Comparison of ENCODE assay signal across 8 cellular contexts in the genomic region with DNA sequence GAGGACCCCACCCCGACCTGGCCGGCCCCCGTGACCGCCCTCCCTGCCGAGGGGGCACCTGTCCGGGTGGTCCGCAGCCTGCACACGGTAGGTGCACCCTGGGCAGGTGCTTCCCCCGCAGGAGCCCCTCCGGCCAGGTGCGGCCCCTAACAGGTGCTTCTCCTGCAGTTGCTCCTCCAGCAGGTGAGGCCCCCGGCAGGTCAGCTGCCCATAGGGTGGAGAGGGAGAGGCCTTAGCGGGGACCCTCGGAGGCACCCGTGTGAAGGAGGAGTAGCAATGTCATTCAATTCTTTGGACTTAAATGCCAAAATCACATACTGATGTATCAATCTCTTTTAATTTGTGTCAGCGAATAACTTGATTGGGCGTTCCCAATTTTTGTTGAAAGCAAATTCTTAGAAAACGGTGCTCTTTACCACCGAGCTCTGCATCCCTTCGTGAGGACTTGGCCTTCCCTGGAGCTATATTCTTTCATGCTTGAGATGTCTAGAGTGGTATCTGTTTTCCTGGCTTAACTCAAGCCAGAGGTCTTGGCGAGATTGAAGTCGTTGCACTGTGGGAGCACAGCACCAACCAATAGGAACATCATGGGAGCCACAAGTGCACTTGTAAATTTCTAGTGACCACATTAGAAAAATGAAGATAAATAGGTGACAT. TPM values are rescaled to one million over a fixed set of nuclear protein-coding genes. Genes with fewer than 3 reads are reported as not detected.
DNase-seq lines count a peak whose midpoint lies in the region; ATAC-seq and TF ChIP-seq lines count a peak whose summit lies in the region.

No MANE protein-coding gene starts in this region.

- H3K4me3 Mint-ChIP-seq in activated naive CD8-positive, alpha-beta T cell treated with anti-CD3 and anti-CD28 coated beads, Interleukin-2, amount 10 ng/mL, durations not matched to agents 7 days and 5 days = peak overlapping the region; percentile 95

- peaks cover 37% of the 10 kb centered on the region for H3K4me1 Mint-ChIP-seq in activated naive CD8-positive, alpha-beta T cell treated with anti-CD3 and anti-CD28 coated beads, Interleukin-2, amount 10 ng/mL, durations not matched to agents 7 days and 5 days

- H3K9me3 Mint-ChIP-seq in activated naive CD8-positive, alpha-beta T cell treated with anti-CD3 and anti-CD28 coated beads, Interleukin-2, amount 10 ng/mL, durations not matched to agents 7 days and 5 days = peaks cover 6% of the 10 kb centered on the region

- peaks cover 33% of the 10 kb centered on the region for H3K36me3 Mint-ChIP-seq in activated naive CD8-positive, alpha-beta T cell treated with anti-CD3 and anti-CD28 coated beads, Interleukin-2, amount 10 ng/mL, durations not matched to agents 7 days and 5 days

- no peak for DNase-seq in GM12865 (ENCODE audit: low read depth)
- DNase-seq in activated naive CD8-positive, alpha-beta T cell treated with anti-CD3 and anti-CD28 coated beads, Interleukin-2, amount 10 ng/mL, durations not matched to agents 7 days and 5 days = no peak
- DNase-seq in kidney epithelial cell (ENCODE audit: low read depth) = no peak
- DNase-seq in GM10266 (ENCODE audit: extremely low spot score) = no peak
- DNase-seq in stimulated activated CD4-positive, alpha-beta T cell treated with anti-CD3 and anti-CD28 coated beads, Interleukin-4, amount 100 ng/mL, for 4 hours = no peak

- H3K27me3 Mint-ChIP-seq in activated naive CD8-positive, alpha-beta T cell treated with anti-CD3 and anti-CD28 coated beads, Interleukin-2, amount 10 ng/mL, durations not matched to agents 7 days and 5 days = no peaks in the 10 kb centered on the region

- no peaks in the 10 kb centered on the region for H3K27me3 ChIP-seq in HUES64 (ENCODE audit: insufficient read depth, low read length)
- H3K27me3 ChIP-seq in kidney epithelial cell (ENCODE audit: control insufficient read depth, insufficient read depth, low read length) = no peaks in the 10 kb centered on the region
- no peaks in the 10 kb centered on the region for H3K27me3 ChIP-seq in stomach smooth muscle (ENCODE audit: control insufficient read depth in 1 of 2, insufficient read depth in 2 of 2, low read length in 2 of 2)

- H3K4me1 ChIP-seq in HUES64 (ENCODE audit: insufficient read depth, low read length) (peaks cover 31% of the 10 kb centered on the region), stomach smooth muscle (ENCODE audit: control insufficient read depth, insufficient read depth, low read length) (peaks cover 18% of the 10 kb centered on the region)

- H3K9ac ChIP-seq in HUES64 (ENCODE audit: low read depth, low read length) (peak overlapping the region; percentile 70), stomach smooth muscle (ENCODE audit: low read length in 2 of 2) (peak overlapping the region; percentile 78 to 79)

- WGBS in HUES64 = 16% methylated on average over 22 of the region's 22 CpGs

- H3K9me3 ChIP-seq in HUES64 (ENCODE audit: insufficient read depth, low read depth, low read length) (peaks cover 10% of the 10 kb centered on the region), stomach smooth muscle (ENCODE audit: control insufficient read depth in 2 of 2, low read length in 2 of 2) (no peaks in the 10 kb centered on the region)

- peak overlapping the region; percentile 91 for H3K27ac Mint-ChIP-seq in activated naive CD8-positive, alpha-beta T cell treated with anti-CD3 and anti-CD28 coated beads, Interleukin-2, amount 10 ng/mL, durations not matched to agents 7 days and 5 days

- peak overlapping the region; percentile 81 for H3K4me3 ChIP-seq in GM12865 (ENCODE audit: low read depth, low read length)
- peak overlapping the region; percentile 99 for H3K4me3 ChIP-seq in HUES64 (ENCODE audit: low read length)
- H3K4me3 ChIP-seq in kidney epithelial cell (ENCODE audit: low read depth, low read length) = peak overlapping the region; percentile 99
- peak overlapping the region; percentile 77 to 83 for H3K4me3 ChIP-seq in stomach smooth muscle (ENCODE audit: low read length in 2 of 2)

- H3K27ac ChIP-seq in HUES64 (ENCODE audit: low read depth, low read length) (peak overlapping the region; percentile 54; the same call in 1 of the 2 replicates), stomach smooth muscle (ENCODE audit: low read length) (peak overlapping the region; percentile 80)

- no peak for ATAC-seq in activated naive CD8-positive, alpha-beta T cell treated with anti-CD3 and anti-CD28 coated beads, Interleukin-2, amount 10 ng/mL, durations not matched to agents 7 days and 5 days (ENCODE audit: low read depth)
- no peak for ATAC-seq in HG03025 (IDR thresholded peaks at IDR 0.05; ENCODE audit: low FRiP score, unreplicated experiment)

- peaks cover 17% of the 10 kb centered on the region for H3K36me3 ChIP-seq in HUES64 (ENCODE audit: insufficient read depth, low read length)
- no peaks in the 10 kb centered on the region for H3K36me3 ChIP-seq in kidney epithelial cell (ENCODE audit: control insufficient read depth, insufficient read depth, low read length)
- no peaks in the 10 kb centered on the region for H3K36me3 ChIP-seq in stomach smooth muscle (ENCODE audit: control insufficient read depth in 2 of 2, insufficient read depth in 2 of 2, low read length in 2 of 2)

- POLR2A ChIA-PET in activated naive CD8-positive, alpha-beta T cell treated with anti-CD3 and anti-CD28 coated beads, Interleukin-2, amount 10 ng/mL, durations not matched to agents 7 days and 5 days (lab: Charles Lee) = interaction anchor here (0.7 to 2.0 kb wide), 20 partner anchors 9 to 271 kb away, joined by 3 to 12 read pairs (median 5); a partner anchor contains a TSS

- no peak for TF ChIP-seq CTCF in GM12865 (IDR thresholded peaks at IDR 0.05; ENCODE audit: insufficient read depth, low read depth, low read length, missing control alignments)
- no peak for TF ChIP-seq CTCF in kidney epithelial cell (IDR thresholded peaks at IDR 0.05; ENCODE audit: insufficient read depth, low read length, poor library complexity, severe bottlenecking)
- no peak for TF ChIP-seq CTCF in GM10266 (IDR thresholded peaks at IDR 0.05; ENCODE audit: control insufficient read depth, insufficient read depth, low read depth, missing control alignments)

RNA-seq across cellular contexts. Expression of a gene that starts 0.8 kb away (rescaled TPM):
- polyA plus RNA-seq in HUES64 (2013, experiment 1 of 2) = 52.5 TPM
- polyA plus RNA-seq in HUES64 (2013, experiment 2 of 2) = 54.1 TPM
- total RNA-seq in activated naive CD8-positive, alpha-beta T cell treated with anti-CD3 and anti-CD28 coated beads, Interleukin-2, amount 10 ng/mL, durations not matched to agents 7 days and 5 days = 100 to 1,000 TPM; 123 to 126 TPM
- 8.5 and 9.2 TPM in 2 replicates for total RNA-seq in kidney epithelial cell

Comparison
In these comparisons a context has a peak if more than half of its experiments do, and no peak if none do; other contexts are left out.
1. RNA of a gene that starts 0.8 kb away (total RNA-seq): 123 to 126 TPM in activated naive CD8-positive, alpha-beta T cell treated with anti-CD3 and anti-CD28 coated beads, Interleukin-2, amount 10 ng/mL, durations not matched to agents 7 days and 5 days; 8.5 to 9.2 TPM in kidney epithelial cell; every median in the first group is over 10 times any median in the second.
2. Peak in every context shown above with its lines, with median percentiles within 50 percentile points of each other: H3K4me3 ChIP-seq.